In the genomic region with DNA sequence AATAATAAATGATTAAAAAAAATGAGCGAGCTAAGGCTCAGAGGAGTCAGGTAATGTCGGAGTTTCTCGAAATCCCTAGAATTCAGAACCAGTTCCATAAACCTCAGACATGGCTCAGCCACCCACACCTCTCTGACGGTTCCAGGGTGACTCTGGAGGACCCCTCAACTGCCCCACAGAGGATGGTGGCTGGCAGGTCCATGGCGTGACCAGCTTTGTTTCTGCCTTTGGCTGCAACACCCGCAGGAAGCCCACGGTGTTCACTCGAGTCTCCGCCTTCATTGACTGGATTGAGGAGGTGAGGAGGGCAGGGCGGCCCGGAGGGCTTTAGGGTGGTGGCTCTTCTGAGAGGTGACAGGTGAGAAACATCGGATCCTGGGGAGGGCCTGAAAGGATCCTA, we compare ENCODE assay signal across 2 cellular contexts. TPM values are rescaled to one million over a fixed set of nuclear protein-coding genes. Genes with fewer than 3 reads are reported as not detected.
"Had no signal": no experiment of that assay in that cellular context is flagged by ENCODE, and none has a peak within 500 bp of the region (broad histone marks: within the 10 kb centered on the region; RNA-seq: fewer than 3 reads in every experiment).

No MANE protein-coding gene starts in this region.

RNA-seq across cellular contexts. Expression of a gene that starts 9.6 kb away (rescaled TPM):
- total RNA-seq: G401 had no signal
- polyA plus RNA-seq: GM12878 had no signal

RNA-seq across cellular contexts. Expression of a gene that starts 15.1 kb away (rescaled TPM):
- total RNA-seq: G401 had no signal
- polyA plus RNA-seq: GM12878 had no signal
